ENCODE assay signal across 8 cellular contexts in genomic region chr15:75453703-75454470, GRCh38. TPM values are rescaled to one million over a fixed set of nuclear protein-coding genes. Genes with fewer than 3 reads are reported as not detected.
DNase-seq lines count a peak whose midpoint lies in the region; ATAC-seq and TF ChIP-seq lines count a peak whose summit lies in the region.

No MANE protein-coding gene starts in this region.

- H3K27ac Mint-ChIP-seq in IgD-negative memory B cell: peak overlapping the region; percentile 95 to 98 (median 97)

- no peaks in the 10 kb centered on the region for H3K27me3 Mint-ChIP-seq in IgD-negative memory B cell

- peak overlapping the region; percentile 89 to 98 (median 96) for H3K4me3 Mint-ChIP-seq in IgD-negative memory B cell

- peak; percentile 30 for ATAC-seq in GM21529 (IDR thresholded peaks at IDR 0.05; ENCODE audit: unreplicated experiment)

- H3K9me3 Mint-ChIP-seq in IgD-negative memory B cell: no peaks in the 10 kb centered on the region

- peaks cover 20 to 29% (median 26%) of the 10 kb centered on the region in 3 donors for H3K4me1 Mint-ChIP-seq in IgD-negative memory B cell

- peak overlapping the region; percentile 86 for H3K4me3 ChIP-seq in epithelial cell of esophagus (ENCODE audit: low read length)

- H3K36me3 Mint-ChIP-seq in IgD-negative memory B cell: no peaks in the 10 kb centered on the region

- DNase-seq in DMS153 (lab: John Stamatoyannopoulos, UW): peak; percentile 95
- DNase-seq in OCI-M1 (lab: John Stamatoyannopoulos, UW): peak; percentile 99
- DNase-seq in activated T-cell treated with anti-CD3 and anti-CD28 coated beads for 48 hours (ENCODE audit: low read depth): peak; percentile 96
- peak; percentile 100 for DNase-seq in epithelial cell of esophagus (ENCODE audit: low read depth)
- DNase-seq in middle frontal gyrus (ENCODE audit: extremely low spot score, low spot score): peak; percentile 97
- peak; percentile 91 to 94 for DNase-seq in stimulated activated CD8-positive, alpha-beta memory T cell treated with anti-CD3 and anti-CD28 coated beads, Interleukin-2, amount 100 ng/mL, for 1 hour (ENCODE audit: low read depth in 2 of 2)

- TF ChIP-seq CTCF in epithelial cell of esophagus (IDR thresholded peaks at IDR 0.05; ENCODE audit: insufficient read depth, low read depth, low read length, missing control alignments): no peak

RNA-seq across cellular contexts. Expression of gene SIN3A, which starts 2.4 kb away (rescaled TPM):
- polyA plus RNA-seq in IgD-negative memory B cell: 15.9 TPM

Comparison
In these comparisons a context has a peak if more than half of its experiments do, and no peak if none do; other contexts are left out.
1. Peak in every context shown above with its lines: DNase-seq, ATAC-seq and H3K4me3 ChIP-seq.